Comparison of ENCODE assay signal across 8 cellular contexts in the genomic region with DNA sequence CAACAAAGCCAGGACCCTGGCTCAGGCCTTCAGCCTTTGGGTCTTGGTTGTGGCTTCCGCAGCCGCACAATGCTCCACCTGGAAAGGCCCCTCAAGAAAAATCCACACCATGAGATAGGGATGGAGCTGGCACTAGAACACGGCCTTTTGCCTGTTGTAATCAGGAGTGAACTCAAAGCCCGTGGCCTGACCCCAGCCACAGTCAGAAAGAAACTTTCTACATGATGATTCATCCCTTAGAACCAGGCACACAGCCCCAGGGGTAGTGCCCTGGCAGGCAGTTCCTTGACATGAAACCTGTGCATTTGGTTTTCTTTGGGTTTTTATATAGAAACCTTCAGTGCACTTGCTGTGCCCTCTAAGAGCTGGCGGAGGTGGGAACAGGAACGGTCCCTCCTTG. TPM values are rescaled to one million over a fixed set of nuclear protein-coding genes. Genes with fewer than 3 reads are reported as not detected.
A peak's percentile ranks its signal among the peaks of the same experiment; 100 is the strongest.
DNase-seq lines count a peak whose midpoint lies in the region; ATAC-seq and TF ChIP-seq lines count a peak whose summit lies in the region.
"Had no signal": no experiment of that assay in that cellular context is flagged by ENCODE, and none has a peak within 500 bp of the region (broad histone marks: within the 10 kb centered on the region; RNA-seq: fewer than 3 reads in every experiment).

No MANE protein-coding gene starts in this region.

- peak; percentile 74 for DNase-seq in activated CD8-positive, alpha-beta T cell treated with anti-CD3 and anti-CD28 coated beads for 36 hours
- DNase-seq in islet precursor cell: peak; percentile 86
- DNase-seq in spleen: no peak
- DNase-seq in GDM1 (lab: John Stamatoyannopoulos, UW): no peak

- peak; percentile 79 for ATAC-seq in GM19025 (IDR thresholded peaks at IDR 0.05; ENCODE audit: low read depth, unreplicated experiment)
- peak; percentile 77 for ATAC-seq in HG02981 (IDR thresholded peaks at IDR 0.05; ENCODE audit: unreplicated experiment)
- peak; percentile 89 for ATAC-seq in activated CD8-positive, alpha-beta T cell treated with anti-CD3 and anti-CD28 coated beads for 36 hours
- no peak for ATAC-seq in HG02973 (IDR thresholded peaks at IDR 0.05; ENCODE audit: unreplicated experiment)

- H3K9me3 ChIP-seq in spleen: no peaks in the 10 kb centered on the region
- H3K9me3 ChIP-seq: SJSA1 had no signal

- peaks cover 0 to 15% (median 0%) of the 10 kb centered on the region in 7 donors for H3K27me3 ChIP-seq in spleen (replicated peaks in 1 of 7)
- H3K27me3 ChIP-seq: SJSA1 had no signal

- H3K27ac ChIP-seq in spleen: peak overlapping the region in 3 of 8 donors; percentile 53 to 59 (median 55)
- H3K27ac ChIP-seq: SJSA1 had no signal

- H3K4me3 ChIP-seq in spleen: no peak overlapping the region
- H3K4me3 ChIP-seq: SJSA1 had no signal

- no peaks in the 10 kb centered on the region for H3K9me3 Mint-ChIP-seq in activated CD8-positive, alpha-beta T cell treated with anti-CD3 and anti-CD28 coated beads for 36 hours

- no peak for TF ChIP-seq POLR2A in spleen (IDR thresholded peaks at IDR 0.05)

- TF ChIP-seq CTCF in activated CD8-positive, alpha-beta T cell treated with anti-CD3 and anti-CD28 coated beads for 36 hours (IDR thresholded peaks at IDR 0.05): no peak
- no peak for TF ChIP-seq CTCF in spleen (IDR thresholded peaks at IDR 0.05 in 8 of 11, conservative IDR thresholded peaks at IDR 0.05 in 3 of 11)

- no peak overlapping the region for H3K4me3 Mint-ChIP-seq in activated CD8-positive, alpha-beta T cell treated with anti-CD3 and anti-CD28 coated beads for 36 hours

- WGBS in spleen, 5 donors: 57 to 80% (median 78%) methylated on average over 4 to 6 of the region's 6 CpGs

- H3K36me3 Mint-ChIP-seq in activated CD8-positive, alpha-beta T cell treated with anti-CD3 and anti-CD28 coated beads for 36 hours (ENCODE audit: low read depth): no peaks in the 10 kb centered on the region

- peaks cover 20% of the 10 kb centered on the region for H3K4me1 Mint-ChIP-seq in activated CD8-positive, alpha-beta T cell treated with anti-CD3 and anti-CD28 coated beads for 36 hours (ENCODE audit: low read depth)

- CTCF ChIA-PET in activated CD8-positive, alpha-beta T cell treated with anti-CD3 and anti-CD28 coated beads for 36 hours (lab: Charles Lee): interaction anchor here (1.0 kb wide), 1 partner anchor 48 kb away, joined by 3 read pairs; no protein-coding TSS in a partner anchor

- POLR2A ChIA-PET in activated CD8-positive, alpha-beta T cell treated with anti-CD3 and anti-CD28 coated beads for 36 hours (lab: Charles Lee): no interaction called here

- H3K36me3 ChIP-seq in spleen: no peaks in the 10 kb centered on the region
- H3K36me3 ChIP-seq: SJSA1 had no signal

- H3K4me1 ChIP-seq in spleen: peaks cover 3 to 60% (median 33%) of the 10 kb centered on the region in 6 donors

- H3K27ac Mint-ChIP-seq in activated CD8-positive, alpha-beta T cell treated with anti-CD3 and anti-CD28 coated beads for 36 hours: no peak overlapping the region

- H3K27me3 Mint-ChIP-seq in activated CD8-positive, alpha-beta T cell treated with anti-CD3 and anti-CD28 coated beads for 36 hours: peaks cover 24% of the 10 kb centered on the region

- intact Hi-C loops in activated CD8-positive, alpha-beta T cell treated with anti-CD3 and anti-CD28 coated beads for 36 hours (cut with micrococcal nuclease): no loop called here
- intact Hi-C loops in spleen (cut with DNase I; ENCODE audit: low total_unique reads): no loop called here

RNA-seq across cellular contexts. Expression of gene CLMN, which starts 5.1 kb away (rescaled TPM):
- total RNA-seq in activated CD8-positive, alpha-beta T cell treated with anti-CD3 and anti-CD28 coated beads for 36 hours: under 1 TPM; 0.31 to 0.59 TPM
- 10 to 100 TPM; 13.3 to 21.4 (median 16.2) TPM for total RNA-seq in spleen
- polyA plus RNA-seq in spleen: 1 to 10 TPM; 2.7 to 5.0 (median 4.7) TPM

Comparison
In these comparisons a context has a peak if more than half of its experiments do, and no peak if none do; other contexts are left out.
1. DNase-seq: peak in activated CD8-positive, alpha-beta T cell treated with anti-CD3 and anti-CD28 coated beads for 36 hours (single experiment) and islet precursor cell (single experiment); none in spleen (single experiment) and GDM1 (single experiment).
2. RNA of gene CLMN, which starts 5.1 kb away (total RNA-seq): 13.3 to 21.4 TPM in spleen; 0.31 to 0.59 TPM in activated CD8-positive, alpha-beta T cell treated with anti-CD3 and anti-CD28 coated beads for 36 hours; every median in the first group is over 4 times any median in the second.